Comparison of ENCODE assay signal across 14 cellular contexts in the genomic region with DNA sequence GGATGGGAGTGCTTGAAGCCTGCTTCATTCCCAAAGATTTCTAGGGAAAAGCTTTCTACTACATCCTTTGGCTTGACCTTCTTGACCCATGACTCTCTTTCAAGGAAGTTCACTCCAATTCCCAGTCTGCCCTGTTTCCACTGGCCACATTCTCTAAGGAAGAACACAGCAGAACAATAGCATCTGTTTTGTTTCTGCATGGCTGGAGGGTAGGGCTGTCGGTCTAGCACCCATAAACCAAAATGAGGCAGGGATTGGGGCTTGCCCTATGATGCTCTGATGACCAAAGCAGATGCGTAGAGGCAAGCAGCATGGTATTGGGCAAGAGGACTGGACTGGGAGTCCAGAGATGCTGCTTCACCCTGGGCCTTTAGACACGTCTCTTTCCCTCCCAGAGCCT. TPM values are rescaled to one million over a fixed set of nuclear protein-coding genes. Genes with fewer than 3 reads are reported as not detected.
DNase-seq lines count a peak whose midpoint lies in the region; TF ChIP-seq lines count a peak whose summit lies in the region.
"Had no signal": no experiment of that assay in that cellular context is flagged by ENCODE, and none has a peak within 500 bp of the region (broad histone marks: within the 10 kb centered on the region; RNA-seq: fewer than 3 reads in every experiment).

No MANE protein-coding gene starts in this region.

- no peak overlapping the region for H3K9ac ChIP-seq in endodermal cell (ENCODE audit: extremely low read depth, low read length, poor library complexity, severe bottlenecking)

- H3K27me3 ChIP-seq in endodermal cell (ENCODE audit: control insufficient read depth, insufficient read depth, low read length, poor library complexity, severe bottlenecking): no peaks in the 10 kb centered on the region

- no peaks in the 10 kb centered on the region for H3K36me3 Mint-ChIP-seq in activated CD4-positive, alpha-beta T cell treated with anti-CD3 and anti-CD28 coated beads, Interleukin-2, amount 10 ng/mL, durations not matched to agents 7 days and 5 days (ENCODE audit: low read depth)
- H3K36me3 Mint-ChIP-seq in endodermal cell (ENCODE audit: low read depth) (peaks cover 6% of the 10 kb centered on the region), neural crest cell (ENCODE audit: low read depth) (peaks cover 5% of the 10 kb centered on the region)

- H3K4me1 ChIP-seq in endodermal cell (ENCODE audit: control insufficient read depth, insufficient read depth, low read length): no peaks in the 10 kb centered on the region

- WGBS in endodermal cell (ENCODE audit: insufficient coverage in 1 of 2, insufficient read length in 1 of 2), 2 experiments: 87 to 94% methylated on average over 3 of the region's 3 CpGs

- peaks cover 10% of the 10 kb centered on the region for H3K4me1 Mint-ChIP-seq in activated CD4-positive, alpha-beta T cell treated with anti-CD3 and anti-CD28 coated beads, Interleukin-2, amount 10 ng/mL, durations not matched to agents 7 days and 5 days
- peaks cover 11% of the 10 kb centered on the region for H3K4me1 Mint-ChIP-seq in endodermal cell
- H3K4me1 Mint-ChIP-seq in neural crest cell: peaks cover 37% of the 10 kb centered on the region

- H3K27ac ChIP-seq in RWPE1 (peak overlapping the region; percentile 54), endodermal cell (ENCODE audit: low read depth, low read length) (no peak overlapping the region)
- H3K27ac ChIP-seq: coronary artery, neutrophil, thoracic aorta had no signal

- no peak for DNase-seq in activated CD4-positive, alpha-beta T cell treated with anti-CD3 and anti-CD28 coated beads, Interleukin-2, amount 10 ng/mL, durations not matched to agents 7 days and 5 days
- no peak for DNase-seq in activated CD4-positive, alpha-beta T cell treated with anti-CD3 and anti-CD28 coated beads for 4 hours
- no peak for DNase-seq in RWPE1 (ENCODE audit: low spot score)
- DNase-seq in endodermal cell: no peak
- no peak for DNase-seq in neural crest cell (ENCODE audit: low read depth, low spot score)
- no peak for DNase-seq in superior temporal gyrus (ENCODE audit: extremely low spot score)
- no peak for DNase-seq in 8988T
- no peak for DNase-seq in occipital lobe (lab: John Stamatoyannopoulos, UW)
- DNase-seq: ACHN, GOT3, NCI-H1092 had no signal

- TF ChIP-seq CTCF in RWPE1 (conservative IDR thresholded peaks at IDR 0.05; ENCODE audit: low read depth) (no peak), endodermal cell (conservative IDR thresholded peaks at IDR 0.05) (no peak), neural crest cell (conservative IDR thresholded peaks at IDR 0.05) (no peak)

- peaks cover 6% of the 10 kb centered on the region for H3K36me3 ChIP-seq in endodermal cell (ENCODE audit: control insufficient read depth, insufficient read depth, low read length)
- H3K36me3 ChIP-seq: thoracic aorta had no signal

- CTCF ChIA-PET in activated CD4-positive, alpha-beta T cell treated with anti-CD3 and anti-CD28 coated beads, Interleukin-2, amount 10 ng/mL, durations not matched to agents 7 days and 5 days (lab: Charles Lee): interaction anchor here (1.7 kb wide), 1 partner anchor 61 kb away, joined by 8 read pairs; a partner anchor contains a TSS
- CTCF ChIA-PET in RWPE1 (lab: Yijun Ruan, JAX): interaction anchor here (0.5 to 1.4 kb wide), 6 partner anchors 29 to 2000 kb away, joined by 3 to 4 read pairs (median 3); no protein-coding TSS in a partner anchor

- no peaks in the 10 kb centered on the region for H3K9me3 ChIP-seq in endodermal cell (ENCODE audit: control insufficient read depth, low read length)
- H3K9me3 ChIP-seq: neutrophil, thoracic aorta had no signal

- H3K27ac Mint-ChIP-seq in activated CD4-positive, alpha-beta T cell treated with anti-CD3 and anti-CD28 coated beads, Interleukin-2, amount 10 ng/mL, durations not matched to agents 7 days and 5 days: no peak overlapping the region
- no peak overlapping the region for H3K27ac Mint-ChIP-seq in endodermal cell
- H3K27ac Mint-ChIP-seq in neural crest cell (ENCODE audit: unreplicated experiment): no peak overlapping the region

- peaks cover 17% of the 10 kb centered on the region for H3K27me3 Mint-ChIP-seq in activated CD4-positive, alpha-beta T cell treated with anti-CD3 and anti-CD28 coated beads, Interleukin-2, amount 10 ng/mL, durations not matched to agents 7 days and 5 days
- H3K27me3 Mint-ChIP-seq in endodermal cell (ENCODE audit: insufficient read depth): peaks cover 28% of the 10 kb centered on the region
- peaks cover 5% of the 10 kb centered on the region for H3K27me3 Mint-ChIP-seq in neural crest cell (ENCODE audit: low read depth)

- H3K4me3 ChIP-seq in endodermal cell (ENCODE audit: low read length): no peak overlapping the region

- peak overlapping the region; percentile 70 for H3K4me3 Mint-ChIP-seq in activated CD4-positive, alpha-beta T cell treated with anti-CD3 and anti-CD28 coated beads, Interleukin-2, amount 10 ng/mL, durations not matched to agents 7 days and 5 days
- H3K4me3 Mint-ChIP-seq in endodermal cell: peak overlapping the region; percentile 60
- peak overlapping the region; percentile 88 for H3K4me3 Mint-ChIP-seq in neural crest cell

- POLR2A ChIA-PET in activated CD4-positive, alpha-beta T cell treated with anti-CD3 and anti-CD28 coated beads, Interleukin-2, amount 10 ng/mL, durations not matched to agents 7 days and 5 days (lab: Charles Lee): no interaction called here
- POLR2A ChIA-PET in RWPE1 (lab: Yijun Ruan, JAX; ENCODE audit: low non-redundant PET): interaction anchor here (0.5 kb wide), 1 partner anchor 125 kb away, joined by 3 read pairs; no protein-coding TSS in a partner anchor

- no peaks in the 10 kb centered on the region for H3K9me3 Mint-ChIP-seq in activated CD4-positive, alpha-beta T cell treated with anti-CD3 and anti-CD28 coated beads, Interleukin-2, amount 10 ng/mL, durations not matched to agents 7 days and 5 days
- H3K9me3 Mint-ChIP-seq in endodermal cell: no peaks in the 10 kb centered on the region
- no peaks in the 10 kb centered on the region for H3K9me3 Mint-ChIP-seq in neural crest cell

RNA-seq across cellular contexts. Expression of a gene that starts 24.1 kb away (rescaled TPM):
- 10 to 100 TPM; 42.6 to 42.8 TPM for total RNA-seq in activated CD4-positive, alpha-beta T cell treated with anti-CD3 and anti-CD28 coated beads, Interleukin-2, amount 10 ng/mL, durations not matched to agents 7 days and 5 days
- total RNA-seq in endodermal cell: 100 to 1,000 TPM in 1 of 2 donors, 10 to 100 TPM in 1; 91.9 to 101 TPM
- 50.7 TPM for polyA plus RNA-seq in endodermal cell (2013, experiment 1 of 2)
- 43.8 TPM for polyA plus RNA-seq in endodermal cell (2013, experiment 2 of 2)
- total RNA-seq in neural crest cell: 56.9 and 64.1 TPM in 2 replicates
- 45.9 TPM for total RNA-seq in occipital lobe

RNA-seq across cellular contexts. Expression of a gene that starts 24.4 kb away (rescaled TPM):
- 1 to 10 TPM; 8.8 to 9.5 TPM for total RNA-seq in activated CD4-positive, alpha-beta T cell treated with anti-CD3 and anti-CD28 coated beads, Interleukin-2, amount 10 ng/mL, durations not matched to agents 7 days and 5 days
- total RNA-seq in endodermal cell (10 to 100 TPM; 33.4 to 46.9 TPM), neural crest cell (17.1 and 20.7 TPM in 2 replicates), occipital lobe (5.5 TPM)
- polyA plus RNA-seq in endodermal cell (2013, experiment 1 of 2): 27.5 TPM
- 28.4 TPM for polyA plus RNA-seq in endodermal cell (2013, experiment 2 of 2)

RNA-seq across cellular contexts. Expression of a gene that starts 48.5 kb away (rescaled TPM):
- 1 to 10 TPM in 1 of 2 experiments, under 1 TPM in 1; 0.60 to 1.0 TPM for total RNA-seq in activated CD4-positive, alpha-beta T cell treated with anti-CD3 and anti-CD28 coated beads, Interleukin-2, amount 10 ng/mL, durations not matched to agents 7 days and 5 days
- 100 to 1,000 TPM in 1 of 2 donors, 10 to 100 TPM in 1; 55.8 to 147 TPM for total RNA-seq in endodermal cell
- 78.9 TPM for polyA plus RNA-seq in endodermal cell (2013, experiment 1 of 2)
- polyA plus RNA-seq in endodermal cell (2013, experiment 2 of 2): 83.8 TPM
- 84.0 and 87.2 TPM in 2 replicates for total RNA-seq in neural crest cell
- total RNA-seq in occipital lobe: 71.7 TPM

Comparison
In these comparisons a context has a peak if more than half of its experiments do, and no peak if none do; other contexts are left out.
1. RNA of a gene that starts 48.5 kb away (total RNA-seq): 55.8 to 147 TPM in endodermal cell, 84.0 to 87.2 TPM in neural crest cell and 71.7 TPM in occipital lobe (single experiment); 0.60 to 1.0 TPM in activated CD4-positive, alpha-beta T cell treated with anti-CD3 and anti-CD28 coated beads, Interleukin-2, amount 10 ng/mL, durations not matched to agents 7 days and 5 days; every median in the first group is over 10 times any median in the second.
2. Peak in every context shown above with its lines, with median percentiles within 50 percentile points of each other: H3K4me3 Mint-ChIP-seq.